Comparison of ENCODE assay signal across 8 cellular contexts in genomic region chr6:145633981-145634627, GRCh38.
DNase-seq lines count a peak whose midpoint lies in the region; ATAC-seq, FAIRE-seq and TF ChIP-seq lines count a peak whose summit lies in the region.

No MANE protein-coding gene starts in this region.

- H3K4me1 ChIP-seq in H1 (replicated peaks in 1 of 4; ENCODE audit: control insufficient read depth in 3 of 4, insufficient read depth in 4 of 4, low read length in 3 of 4): no peaks in the 10 kb centered on the region; a peak in 2 of 7 replicates

- DNase-seq in COR-L47 (lab: John Stamatoyannopoulos, UW) (peak; percentile 54), NCI-H774 (lab: John Stamatoyannopoulos, UW) (peak; percentile 83), H1 (ENCODE audit: low read depth in 1 of 2, low spot score in 2 of 2) (peak; percentile 39 to 97), mesothelial cell of epicardium (ENCODE audit: low spot score in 2 of 2, unreplicated experiment in 2 of 2) (peak; percentile 86 to 91)
- DNase-seq in activated CD4-positive, alpha-beta memory T cell treated with anti-CD3 and anti-CD28 coated beads, Interleukin-2, amount 10 ng/mL, durations not matched to agents 7 days and 5 days: peak; percentile 79
- DNase-seq in stimulated activated CD8-positive, alpha-beta memory T cell treated with anti-CD3 and anti-CD28 coated beads, Interleukin-4, amount 100 ng/mL, for 24 hours (ENCODE audit: low read depth): peak; percentile 72

- TF ChIP-seq CTCF in H1 (IDR thresholded peaks at IDR 0.05; ENCODE audit: control extremely low read depth in 1 of 3, insufficient read depth in 1 of 3, low read depth in 1 of 3, low read length in 3 of 3) (peak; percentile 50 to 84 (median 80)), mesothelial cell of epicardium (IDR thresholded peaks at IDR 0.05; ENCODE audit: unreplicated experiment) (peak; percentile 83)

- H3K14ac ChIP-seq in H1 (ENCODE audit: insufficient read length): no peak overlapping the region

- H3K18ac ChIP-seq in H1 (ENCODE audit: extremely low read depth, low read length): no peak overlapping the region

- H2BK12ac ChIP-seq in H1 (ENCODE audit: low read depth, low read length): 0 out of 2 replicates have a peak overlapping the region, but pooled peaks have one; percentile 31

- no peak overlapping the region for H3K27ac Mint-ChIP-seq in activated CD4-positive, alpha-beta memory T cell treated with anti-CD3 and anti-CD28 coated beads, Interleukin-2, amount 10 ng/mL, durations not matched to agents 7 days and 5 days
- H3K27ac Mint-ChIP-seq in mesothelial cell of epicardium: no peak overlapping the region

- H3K56ac ChIP-seq in H1 (replicated peaks; ENCODE audit: insufficient read length, low read depth, low read length): no peak overlapping the region

- H3K36me3 Mint-ChIP-seq in activated CD4-positive, alpha-beta memory T cell treated with anti-CD3 and anti-CD28 coated beads, Interleukin-2, amount 10 ng/mL, durations not matched to agents 7 days and 5 days (ENCODE audit: low read depth): no peaks in the 10 kb centered on the region
- H3K36me3 Mint-ChIP-seq in mesothelial cell of epicardium: no peaks in the 10 kb centered on the region

- H3K9me3 Mint-ChIP-seq in activated CD4-positive, alpha-beta memory T cell treated with anti-CD3 and anti-CD28 coated beads, Interleukin-2, amount 10 ng/mL, durations not matched to agents 7 days and 5 days: no peaks in the 10 kb centered on the region
- H3K9me3 Mint-ChIP-seq in mesothelial cell of epicardium: no peaks in the 10 kb centered on the region

- no peaks in the 10 kb centered on the region for H3K9me3 ChIP-seq in H1 (ENCODE audit: insufficient read depth in 2 of 2, low read depth in 1 of 2, low read length in 1 of 2)

- no peaks in the 10 kb centered on the region for H3K27me3 Mint-ChIP-seq in activated CD4-positive, alpha-beta memory T cell treated with anti-CD3 and anti-CD28 coated beads, Interleukin-2, amount 10 ng/mL, durations not matched to agents 7 days and 5 days
- H3K27me3 Mint-ChIP-seq in mesothelial cell of epicardium (ENCODE audit: low read depth): peaks cover 2% of the 10 kb centered on the region

- 61% methylated on average over 11 of the region's 11 CpGs; no CpG with 5 or more reads in 1 of the 2 experiments for WGBS in H1 (ENCODE audit: extremely low coverage in 1 of 2, insufficient coverage in 1 of 2, insufficient read length in 1 of 2, insufficient replicate concordance in 2 of 2, low coverage in 1 of 2, low lambda C conversion rate in 2 of 2, missing lambda C conversion rate in 1 of 2), 2 experiments

- H3K4me3 ChIP-seq in H1 (ENCODE audit: extremely low read depth in 1 of 4, insufficient read depth in 2 of 4, low read depth in 3 of 4, low read length in 4 of 4): no peak overlapping the region; a peak in 1 of 8 replicates

- no peak overlapping the region for H4K91ac ChIP-seq in H1 (replicated peaks; ENCODE audit: insufficient read length, low read length)

- H2BK120ac ChIP-seq in H1 (replicated peaks; ENCODE audit: low read depth, low read length): no peak overlapping the region

- H4K5ac ChIP-seq in H1 (ENCODE audit: insufficient read length, low read depth, low read length): no peak overlapping the region

- 0 out of 8 replicates have a peak, but pooled peaks cover 0 to 3% (median 0%) of the 10 kb centered on the region in 4 experiments for H3K36me3 ChIP-seq in H1 (ENCODE audit: control insufficient read depth in 2 of 4, insufficient read depth in 4 of 4, low read length in 3 of 4)

- no peak overlapping the region for H2BK20ac ChIP-seq in H1 (ENCODE audit: low read length)

- no peak overlapping the region for H3K27ac ChIP-seq in H1 (ENCODE audit: low read depth, low read length)

- H2AFZ ChIP-seq in H1 (ENCODE audit: low read length): peak overlapping the region; percentile 86; the same call in 1 of the 2 replicates

- CTCF ChIA-PET in activated CD4-positive, alpha-beta memory T cell treated with anti-CD3 and anti-CD28 coated beads, Interleukin-2, amount 10 ng/mL, durations not matched to agents 7 days and 5 days (lab: Charles Lee): interaction anchor here (0.7 to 3.1 kb wide), 20 partner anchors 9 to 1999 kb away, joined by 3 to 16 read pairs (median 4); no protein-coding TSS in a partner anchor
- CTCF ChIA-PET in H1 (lab: Charles Lee; ENCODE audit: partially characterized antibody): interaction anchor here (0.7 to 2.6 kb wide), 37 partner anchors 9 to 1048 kb away, joined by 3 to 13 read pairs (median 4); no protein-coding TSS in a partner anchor

- no peak overlapping the region for H3K4ac ChIP-seq in H1 (replicated peaks; ENCODE audit: insufficient read length, low read depth, low read length)

- H3K79me2 ChIP-seq in H1 (ENCODE audit: control insufficient read depth in 1 of 2, insufficient read depth in 2 of 2, low read length in 2 of 2): no peaks in the 10 kb centered on the region

- no peaks in the 10 kb centered on the region for H3K23me2 ChIP-seq in H1 (ENCODE audit: low read depth, low read length)

- no peak overlapping the region for H2AK5ac ChIP-seq in H1 (ENCODE audit: low read depth, low read length)

- peak; percentile 91 to 93 for TF ChIP-seq RAD21 in H1 (IDR thresholded peaks at IDR 0.05 in 1 of 2, conservative IDR thresholded peaks at IDR 0.05 in 1 of 2; ENCODE audit: low read depth in 2 of 2, low read length in 2 of 2)

- no peak for TF ChIP-seq POLR2A in H1 (IDR thresholded peaks at IDR 0.05; ENCODE audit: control extremely low read depth in 1 of 2, low read depth in 2 of 2, low read length in 2 of 2)

- no peak overlapping the region for H2BK5ac ChIP-seq in H1 (ENCODE audit: low read depth, low read length)

- H3K9ac ChIP-seq in H1 (replicated peaks in 1 of 4; ENCODE audit: extremely low read depth in 1 of 4, low read depth in 3 of 4, low read length in 3 of 4): no peak overlapping the region

- POLR2A ChIA-PET in activated CD4-positive, alpha-beta memory T cell treated with anti-CD3 and anti-CD28 coated beads, Interleukin-2, amount 10 ng/mL, durations not matched to agents 7 days and 5 days (lab: Charles Lee): no interaction called here
- POLR2A ChIA-PET in H1 (lab: Charles Lee; ENCODE audit: partially characterized antibody): no interaction called here

- H4K20me1 ChIP-seq in H1 (replicated peaks in 1 of 2; ENCODE audit: control insufficient read depth in 1 of 2, insufficient read depth in 2 of 2, low read length in 2 of 2): no peaks in the 10 kb centered on the region

- H3K4me3 Mint-ChIP-seq in activated CD4-positive, alpha-beta memory T cell treated with anti-CD3 and anti-CD28 coated beads, Interleukin-2, amount 10 ng/mL, durations not matched to agents 7 days and 5 days: no peak overlapping the region
- H3K4me3 Mint-ChIP-seq in mesothelial cell of epicardium: no peak overlapping the region

- ATAC-seq in GM19463 (IDR thresholded peaks at IDR 0.05; ENCODE audit: unreplicated experiment) (peak; percentile 96), HG03558 (IDR thresholded peaks at IDR 0.05; ENCODE audit: extremely low read depth, unreplicated experiment) (peak; percentile 93)

- H3K27me3 ChIP-seq in H1 (replicated peaks in 1 of 4; ENCODE audit: control insufficient read depth in 3 of 4, extremely low read depth in 1 of 4, insufficient read depth in 3 of 4, low read length in 3 of 4): no peaks in the 10 kb centered on the region

- FAIRE-seq in H1 (lab: Jason Lieb, UNC): peak; percentile 82

- no peaks in the 10 kb centered on the region; the same call in 1 of the 2 replicates for H3K79me1 ChIP-seq in H1 (ENCODE audit: low read depth, low read length)

- TF ChIP-seq EP300 in H1 (IDR thresholded peaks at IDR 0.05; ENCODE audit: borderline replicate concordance in 1 of 2, low read depth in 2 of 2, low read length in 2 of 2): no peak

- peak overlapping the region; percentile 0 to 46; a peak in 1 of 4 replicates for H3K4me2 ChIP-seq in H1 (ENCODE audit: insufficient read depth in 1 of 2, low read depth in 2 of 2, low read length in 2 of 2)

- no peak overlapping the region for H4K8ac ChIP-seq in H1 (ENCODE audit: extremely low read depth, insufficient read depth, low read length)

- H3K4me1 Mint-ChIP-seq in activated CD4-positive, alpha-beta memory T cell treated with anti-CD3 and anti-CD28 coated beads, Interleukin-2, amount 10 ng/mL, durations not matched to agents 7 days and 5 days: no peaks in the 10 kb centered on the region
- peaks cover 5% of the 10 kb centered on the region for H3K4me1 Mint-ChIP-seq in mesothelial cell of epicardium

- no peak overlapping the region for H2BK15ac ChIP-seq in H1 (ENCODE audit: low read length)

- H3K23ac ChIP-seq in H1 (ENCODE audit: insufficient read length): no peak overlapping the region

TF ChIP-seq in H1, 55 proteins besides CTCF, POLR2A, EP300 and RAD21:
- no peak for TF ChIP-seq TBP (IDR thresholded peaks at IDR 0.05; ENCODE audit: low read depth, low read length)
- no peak for TF ChIP-seq TEAD4 (IDR thresholded peaks at IDR 0.05; ENCODE audit: low read depth, low read length)
- TF ChIP-seq KDM4A (IDR thresholded peaks at IDR 0.05; ENCODE audit: low read depth, low read length, severe bottlenecking): peak; percentile 27
- TF ChIP-seq RXRA (IDR thresholded peaks at IDR 0.05; ENCODE audit: insufficient read depth, low read depth, low read length): no peak
